ENCODE assay signal across 1 cellular context in genomic region chr1:107776898-107777663, GRCh38.
TF ChIP-seq lines count a peak whose summit lies in the region.

No MANE protein-coding gene starts in this region.

TF ChIP-seq in GM12878, 131 proteins besides CTCF, POLR2A, EP300 and RAD21 (continued from another document):
- TF ChIP-seq SKIL (IDR thresholded peaks at IDR 0.05; ENCODE audit: low read depth, poor library complexity, severe bottlenecking) (peak; percentile 74), POU2F2 (IDR thresholded peaks at IDR 0.05; ENCODE audit: borderline replicate concordance, low read depth, low read length) (peak; percentile 64; the same call in 1 of the 3 replicates), SMAD1 (IDR thresholded peaks at IDR 0.05; ENCODE audit: low read depth, partially characterized antibody) (no peak), RELA (IDR thresholded peaks at IDR 0.05; ENCODE audit: borderline replicate concordance, partially characterized antibody) (peak; percentile 88), YBX1 (IDR thresholded peaks at IDR 0.05) (no peak), BMI1 (IDR thresholded peaks at IDR 0.05; ENCODE audit: borderline replicate concordance) (no peak; the same call in none of the 2 replicates), ZBED1 (IDR thresholded peaks at IDR 0.05; ENCODE audit: borderline replicate concordance) (peak; percentile 73; the same call in 1 of the 2 replicates), ZNF592 (IDR thresholded peaks at IDR 0.05) (no peak), ZBTB11 (CRISPR knock-in tag; IDR thresholded peaks at IDR 0.05) (no peak), NFXL1 (IDR thresholded peaks at IDR 0.05; ENCODE audit: borderline replicate concordance) (no peak), BCL11A (IDR thresholded peaks at IDR 0.05; ENCODE audit: low read depth, low read length) (peak; percentile 74; the same call in 1 of the 2 replicates)
